8 cellular contexts compared by ENCODE assay signal in the genomic region with DNA sequence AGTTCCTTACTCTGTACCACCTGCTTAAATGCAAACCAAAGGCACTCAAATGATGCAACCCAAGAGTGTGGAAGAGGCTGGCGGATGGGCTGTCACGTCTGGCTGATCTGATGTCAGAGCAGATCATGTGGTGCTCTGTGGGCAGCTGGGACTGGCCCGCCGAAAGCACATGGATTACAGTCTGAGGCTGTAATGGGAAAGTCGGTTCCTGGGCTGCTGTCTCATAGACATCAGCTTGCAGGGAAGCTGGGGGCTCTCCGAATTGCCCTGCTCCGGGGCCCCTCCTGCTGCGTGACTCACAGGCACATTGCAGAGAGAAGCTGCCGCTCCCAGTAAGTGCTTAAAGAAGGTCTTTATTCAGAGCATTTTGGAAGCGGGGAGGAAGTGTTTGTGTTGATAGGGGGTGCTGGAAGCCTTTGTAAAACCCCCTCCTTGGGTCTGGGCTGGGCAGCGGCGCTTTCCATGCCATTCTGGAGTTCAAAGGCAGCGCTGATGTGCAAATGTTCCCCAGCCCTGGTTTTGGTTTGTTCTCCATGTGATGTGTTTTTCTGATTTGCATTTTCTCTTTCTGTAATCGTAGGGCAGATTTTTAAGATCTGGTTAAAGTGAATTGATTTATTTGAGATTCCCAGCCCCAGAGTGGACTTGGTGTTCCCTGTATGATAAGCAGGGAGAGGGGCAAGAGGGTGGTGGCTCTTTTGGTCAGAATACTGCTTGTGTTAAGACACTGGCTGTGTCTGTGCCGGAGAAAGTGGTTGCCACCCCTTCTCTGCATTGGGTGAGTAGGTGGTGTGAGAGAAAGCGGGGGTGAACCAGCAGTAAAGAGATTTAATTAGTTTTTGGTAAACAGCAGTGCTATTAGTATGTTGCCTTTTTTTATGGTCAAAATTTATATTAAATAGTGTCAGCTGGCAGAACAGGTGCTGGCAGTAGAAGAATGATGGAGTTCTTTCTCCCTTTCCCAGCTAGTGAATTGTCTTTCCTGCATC.
DNase-seq lines count a peak whose midpoint lies in the region; ATAC-seq, FAIRE-seq and TF ChIP-seq lines count a peak whose summit lies in the region.

No MANE protein-coding gene starts in this region.

- H3K79me2 ChIP-seq in SU-DHL-6 (ENCODE audit: insufficient read depth, low read length) (peaks cover 16% of the 10 kb centered on the region; the same call in 1 of the 2 replicates), HepG2 (ENCODE audit: insufficient read depth, low read length) (no peaks in the 10 kb centered on the region)

- intact Hi-C loops in dendritic cell treated with granulocyte-macrophage colony-stimulating factor and Interleukin-4, amounts not matched to agents 40 ng/mL and 50 ng/mL, for 4 days (cut with micrococcal nuclease): no loop called here
- intact Hi-C loops in HepG2 (cut with micrococcal nuclease; ENCODE audit: unreplicated experiment): no loop called here

- no peaks in the 10 kb centered on the region for H3K36me3 Mint-ChIP-seq in dendritic cell treated with granulocyte-macrophage colony-stimulating factor and Interleukin-4, amounts not matched to agents 40 ng/mL and 50 ng/mL, for 4 days (ENCODE audit: low read depth)

- BruUV-seq in HepG2 (replicated peaks; lab: Mats Ljungman, UMichigan): no TSS peak

- H3K36me3 ChIP-seq in SU-DHL-6 (ENCODE audit: low read length) (no peaks in the 10 kb centered on the region), HepG2 (replicated peaks in 1 of 2; ENCODE audit: control insufficient read depth in 1 of 2, insufficient read depth in 2 of 2, low read length in 2 of 2) (no peaks in the 10 kb centered on the region)

- POLR2A ChIA-PET in HepG2 (lab: Yijun Ruan, JAX): no interaction called here

- peaks cover 10% of the 10 kb centered on the region for H3K4me1 Mint-ChIP-seq in dendritic cell treated with granulocyte-macrophage colony-stimulating factor and Interleukin-4, amounts not matched to agents 40 ng/mL and 50 ng/mL, for 4 days (ENCODE audit: low read depth)

- in situ Hi-C loops in HepG2 (cut with HindIII; ENCODE audit: extremely low pct_ligation_motif_present, low pct_unique_long_range_greater_than_20kb): no loop called here

- H3K27me3 ChIP-seq in SU-DHL-6 (ENCODE audit: low read length) (no peaks in the 10 kb centered on the region), HepG2 (ENCODE audit: control insufficient read depth in 1 of 2, insufficient read depth in 2 of 2, low read length in 2 of 2) (peaks cover 0 to 5% of the 10 kb centered on the region in 2 experiments; a peak in 1 of 5 replicates)

- ATAC-seq in HG02610 (IDR thresholded peaks at IDR 0.05; ENCODE audit: unreplicated experiment) (peak; percentile 96), HepG2 (peak; percentile 92)

- no peaks in the 10 kb centered on the region for H3F3A ChIP-seq in SU-DHL-6 (ENCODE audit: insufficient read depth)

- peak overlapping the region; percentile 93 for H2AFZ ChIP-seq in SU-DHL-6 (ENCODE audit: low read depth, low read length, severe bottlenecking)
- H2AFZ ChIP-seq in HepG2 (ENCODE audit: low read length): peak overlapping the region; percentile 37

- H3K27ac ChIP-seq in 22Rv1 (peak overlapping the region; percentile 37; the same call in 1 of the 2 replicates), SU-DHL-6 (ENCODE audit: low read depth, low read length) (peak overlapping the region; percentile 50), HepG2 (ENCODE audit: extremely low read length, insufficient read depth, low read length) (no peak overlapping the region)

- H3K9ac ChIP-seq in SU-DHL-6 (ENCODE audit: low read length) (peak overlapping the region; percentile 80), HepG2 (ENCODE audit: insufficient read depth, low read depth, low read length) (no peak overlapping the region)

- no peak overlapping the region for H3K27ac Mint-ChIP-seq in dendritic cell treated with granulocyte-macrophage colony-stimulating factor and Interleukin-4, amounts not matched to agents 40 ng/mL and 50 ng/mL, for 4 days

- peak overlapping the region; percentile 49 for H3K4me3 Mint-ChIP-seq in dendritic cell treated with granulocyte-macrophage colony-stimulating factor and Interleukin-4, amounts not matched to agents 40 ng/mL and 50 ng/mL, for 4 days

- H3K4me3 ChIP-seq in NB4 (ENCODE audit: low read depth, low read length) (no peak overlapping the region), SU-DHL-6 (ENCODE audit: insufficient read depth, low read length, poor library complexity, severe bottlenecking) (peak overlapping the region; percentile 76), HepG2 (replicated peaks in 1 of 3; ENCODE audit: insufficient read depth in 1 of 3, low read depth in 2 of 3, low read length in 3 of 3) (peak overlapping the region in 2 of 3 experiments; percentile 8 to 29; a peak in 2 of 6 replicates)

- peaks cover 5% of the 10 kb centered on the region; the same call in 1 of the 2 replicates for H3K4me1 ChIP-seq in HepG2 (ENCODE audit: insufficient read depth, low read length)

- TF ChIP-seq POLR2A in GM12892 (IDR thresholded peaks at IDR 0.05; ENCODE audit: low read depth, low read length) (peak; percentile 83), NB4 (IDR thresholded peaks at IDR 0.05; ENCODE audit: extremely low read depth, insufficient read length) (no peak), HepG2 (IDR thresholded peaks at IDR 0.05; ENCODE audit: insufficient read depth in 1 of 2, low read depth in 2 of 2, low read length in 2 of 2) (no peak)

- FAIRE-seq in GM12892 (lab: Jason Lieb, UNC) (peak; percentile 95), HepG2 (lab: Jason Lieb, UNC) (no peak)

- DNase-seq in GM12892 (ENCODE audit: insufficient read length) (peak; percentile 50), NB4 (ENCODE audit: low read depth) (peak; percentile 51), HepG2 (ENCODE audit: low spot score) (peak; percentile 7)
- peak; percentile 25 to 33 for DNase-seq in stimulated activated CD4-positive, alpha-beta T cell treated with anti-CD3 and anti-CD28 coated beads, Interleukin-4, amount 100 ng/mL, for 48 hours (ENCODE audit: low read depth in 2 of 2)

- H3K4me2 ChIP-seq in SU-DHL-6 (ENCODE audit: low read depth, low read length, poor library complexity, severe bottlenecking) (peak overlapping the region; percentile 87), HepG2 (ENCODE audit: low read depth, low read length) (peak overlapping the region; percentile 67)

- no peaks in the 10 kb centered on the region for H3K9me3 ChIP-seq in SU-DHL-6 (ENCODE audit: insufficient read depth, low read length)
- H3K9me3 ChIP-seq in HepG2 (ENCODE audit: low read length): no peaks in the 10 kb centered on the region

- H4K20me1 ChIP-seq in SU-DHL-6 (ENCODE audit: low read depth, low read length) (no peaks in the 10 kb centered on the region), HepG2 (ENCODE audit: insufficient read depth, low read length) (no peaks in the 10 kb centered on the region)

- TF ChIP-seq EP300 in HepG2 (IDR thresholded peaks at IDR 0.05; ENCODE audit: low read depth in 2 of 2, low read length in 2 of 2) (no peak), HepG2 (CRISPR knock-in tag; IDR thresholded peaks at IDR 0.05; ENCODE audit: borderline replicate concordance) (no peak)

- peaks cover 18% of the 10 kb centered on the region for H3K27me3 Mint-ChIP-seq in dendritic cell treated with granulocyte-macrophage colony-stimulating factor and Interleukin-4, amounts not matched to agents 40 ng/mL and 50 ng/mL, for 4 days

- CTCF ChIA-PET in HepG2 (lab: Yijun Ruan, JAX; ENCODE audit: low intra/inter-chr PET ratio, low total read pairs): no interaction called here

- no peak for TF ChIP-seq CTCF in 22Rv1 (IDR thresholded peaks at IDR 0.05)
- TF ChIP-seq CTCF in NB4 (IDR thresholded peaks at IDR 0.05; ENCODE audit: low read depth, low read length): no peak
- no peak for TF ChIP-seq CTCF in SU-DHL-6 (IDR thresholded peaks at IDR 0.05; ENCODE audit: insufficient read depth, low read length, poor library complexity, severe bottlenecking)
- TF ChIP-seq CTCF in HepG2 (CRISPR knock-in tag; IDR thresholded peaks at IDR 0.05): no peak

- H3K9me2 ChIP-seq in SU-DHL-6 (replicated peaks; ENCODE audit: insufficient read depth, low read length): no peaks in the 10 kb centered on the region

- WGBS in HepG2 (ENCODE audit: low lambda C conversion rate): 4% methylated on average over 11 of the region's 16 CpGs

- no peak for TF ChIP-seq RAD21 in HepG2 (CRISPR knock-in tag; IDR thresholded peaks at IDR 0.05)

- no peaks in the 10 kb centered on the region for H3K9me3 Mint-ChIP-seq in dendritic cell treated with granulocyte-macrophage colony-stimulating factor and Interleukin-4, amounts not matched to agents 40 ng/mL and 50 ng/mL, for 4 days

TF ChIP-seq in HepG2, 621 proteins besides CTCF, POLR2A, EP300 and RAD21:
- TF ChIP-seq CEBPG (CRISPR knock-in tag; IDR thresholded peaks at IDR 0.05): peak; percentile 16; the same call in 1 of the 2 replicates
- TF ChIP-seq FIP1L1 (IDR thresholded peaks at IDR 0.05; ENCODE audit: borderline replicate concordance, insufficient read depth, low read depth, low read length): no peak
- TF ChIP-seq ZNF615 (CRISPR knock-in tag; IDR thresholded peaks at IDR 0.05; ENCODE audit: borderline replicate concordance): no peak
- TF ChIP-seq FOSL2 (CRISPR knock-in tag; IDR thresholded peaks at IDR 0.05): 0 out of 2 replicates have a peak, but pooled peaks have one; percentile 22
- TF ChIP-seq, protein P1, sequence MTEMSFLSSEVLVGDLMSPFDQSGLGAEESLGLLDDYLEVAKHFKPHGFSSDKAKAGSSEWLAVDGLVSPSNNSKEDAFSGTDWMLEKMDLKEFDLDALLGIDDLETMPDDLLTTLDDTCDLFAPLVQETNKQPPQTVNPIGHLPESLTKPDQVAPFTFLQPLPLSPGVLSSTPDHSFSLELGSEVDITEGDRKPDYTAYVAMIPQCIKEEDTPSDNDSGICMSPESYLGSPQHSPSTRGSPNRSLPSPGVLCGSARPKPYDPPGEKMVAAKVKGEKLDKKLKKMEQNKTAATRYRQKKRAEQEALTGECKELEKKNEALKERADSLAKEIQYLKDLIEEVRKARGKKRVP (CRISPR knock-in tag; IDR thresholded peaks at IDR 0.05): peak in 1 of 2 experiments; percentile 70; a peak in 2 of 4 replicates
- 0 out of 2 replicates have a peak, but pooled peaks have one; percentile 30 for TF ChIP-seq ZKSCAN8 (CRISPR knock-in tag; IDR thresholded peaks at IDR 0.05; ENCODE audit: borderline replicate concordance)
- no peak for TF ChIP-seq MBNL3 (CRISPR knock-in tag; conservative IDR thresholded peaks at IDR 0.05)
TF ChIP-seq in HepG2: peak in this region for 4.
